8 cellular contexts compared by ENCODE assay signal in genomic region chrX:102711872-102712215, GRCh38. TPM values are rescaled to one million over a fixed set of nuclear protein-coding genes. Genes with fewer than 3 reads are reported as not detected.
DNase-seq lines count a peak whose midpoint lies in the region; ATAC-seq and TF ChIP-seq lines count a peak whose summit lies in the region.

No MANE protein-coding gene starts in this region.

- no peaks in the 10 kb centered on the region for H3K27me3 ChIP-seq in duodenal mucosa (ENCODE audit: control insufficient read depth in 1 of 2, insufficient read depth in 2 of 2, low read length in 2 of 2)
- H3K27me3 ChIP-seq in mucosa of rectum (ENCODE audit: control insufficient read depth in 2 of 2, insufficient read depth in 2 of 2, low read length in 2 of 2) = no peaks in the 10 kb centered on the region

- peaks cover 7% of the 10 kb centered on the region for H3K27me3 Mint-ChIP-seq in activated naive CD4-positive, alpha-beta T cell treated with anti-CD3 and anti-CD28 coated beads for 36 hours (ENCODE audit: low read depth)
- H3K27me3 Mint-ChIP-seq in type B pancreatic cell = peaks cover 6% of the 10 kb centered on the region

- DNase-seq in activated naive CD4-positive, alpha-beta T cell treated with anti-CD3 and anti-CD28 coated beads for 36 hours = no peak
- no peak for DNase-seq in activated naive CD4-positive, alpha-beta T cell treated with anti-CD3 and anti-CD28 coated beads, Interleukin-2, amount 50 U/mL, for 16 hours
- DNase-seq in type B pancreatic cell (ENCODE audit: extremely low spot score, unreplicated experiment) = no peak
- DNase-seq in mucosa of descending colon = no peak
- no peak for DNase-seq in ACHN
- no peak for DNase-seq in DMS153 treated with DMSO at 0.1 percent for 48 hours (lab: John Stamatoyannopoulos, UW; ENCODE audit: unreplicated experiment)

- intact Hi-C loops in activated naive CD4-positive, alpha-beta T cell treated with anti-CD3 and anti-CD28 coated beads for 36 hours (cut with micrococcal nuclease) = loop anchor here (2.0 to 5.0 kb wide), 2 partner anchors 59 to 115 kb away; partner anchors contain the start of gene ARMCX5
- intact Hi-C loops in mucosa of descending colon (cut with DNase I, micrococcal nuclease) = no loop called here

- H3K4me1 Mint-ChIP-seq in activated naive CD4-positive, alpha-beta T cell treated with anti-CD3 and anti-CD28 coated beads for 36 hours (ENCODE audit: low read depth) = peaks cover 11% of the 10 kb centered on the region
- peaks cover 5% of the 10 kb centered on the region for H3K4me1 Mint-ChIP-seq in type B pancreatic cell (ENCODE audit: unreplicated experiment)

- peak overlapping the region; percentile 80 for H3K4me3 Mint-ChIP-seq in activated naive CD4-positive, alpha-beta T cell treated with anti-CD3 and anti-CD28 coated beads for 36 hours
- H3K4me3 Mint-ChIP-seq in type B pancreatic cell = peak overlapping the region; percentile 68

- H3K27ac ChIP-seq in duodenal mucosa (ENCODE audit: low read depth, low read length) (no peak overlapping the region), mucosa of rectum (ENCODE audit: low read depth in 2 of 2, low read length in 2 of 2) (no peak overlapping the region)

- CTCF ChIA-PET in activated naive CD4-positive, alpha-beta T cell treated with anti-CD3 and anti-CD28 coated beads for 36 hours (lab: Charles Lee) = no interaction called here

- ATAC-seq in mucosa of descending colon = no peak

- no peaks in the 10 kb centered on the region for H3K9me3 Mint-ChIP-seq in activated naive CD4-positive, alpha-beta T cell treated with anti-CD3 and anti-CD28 coated beads for 36 hours
- H3K9me3 Mint-ChIP-seq in type B pancreatic cell = no peaks in the 10 kb centered on the region

- no peaks in the 10 kb centered on the region for H3K36me3 ChIP-seq in duodenal mucosa (ENCODE audit: control insufficient read depth in 1 of 2, insufficient read depth in 2 of 2, low read length in 2 of 2)
- no peaks in the 10 kb centered on the region for H3K36me3 ChIP-seq in mucosa of rectum (ENCODE audit: control insufficient read depth in 2 of 2, insufficient read depth in 2 of 2, low read length in 2 of 2)
- no peaks in the 10 kb centered on the region for H3K36me3 ChIP-seq in mucosa of descending colon (ENCODE audit: low read depth)

- H3K9me3 ChIP-seq in duodenal mucosa (ENCODE audit: control insufficient read depth in 1 of 2, low read length in 2 of 2) (no peaks in the 10 kb centered on the region), mucosa of rectum (ENCODE audit: control insufficient read depth in 2 of 2, low read length in 2 of 2) (no peaks in the 10 kb centered on the region), mucosa of descending colon (no peaks in the 10 kb centered on the region)

- H3K4me3 ChIP-seq in duodenal mucosa (ENCODE audit: low read depth in 1 of 2, low read length in 2 of 2) = peak overlapping the region; percentile 64 to 73
- peak overlapping the region; percentile 67 to 77 for H3K4me3 ChIP-seq in mucosa of rectum (ENCODE audit: low read length in 2 of 2)
- H3K4me3 ChIP-seq in mucosa of descending colon = no peak overlapping the region

- H3K36me3 Mint-ChIP-seq in activated naive CD4-positive, alpha-beta T cell treated with anti-CD3 and anti-CD28 coated beads for 36 hours (ENCODE audit: low read depth) = no peaks in the 10 kb centered on the region
- peaks cover 10% of the 10 kb centered on the region for H3K36me3 Mint-ChIP-seq in type B pancreatic cell

- H3K27ac Mint-ChIP-seq in activated naive CD4-positive, alpha-beta T cell treated with anti-CD3 and anti-CD28 coated beads for 36 hours = no peak overlapping the region
- H3K27ac Mint-ChIP-seq in type B pancreatic cell = no peak overlapping the region

- peaks cover 0 to 3% of the 10 kb centered on the region in 2 donors for H3K4me1 ChIP-seq in duodenal mucosa (ENCODE audit: control insufficient read depth in 1 of 2, insufficient read depth in 2 of 2, low read length in 2 of 2)
- no peaks in the 10 kb centered on the region for H3K4me1 ChIP-seq in mucosa of rectum (ENCODE audit: control insufficient read depth in 2 of 2, insufficient read depth in 2 of 2, low read length in 2 of 2)
- H3K4me1 ChIP-seq in mucosa of descending colon (ENCODE audit: low read depth) = no peaks in the 10 kb centered on the region

- TF ChIP-seq CTCF in type B pancreatic cell (conservative IDR thresholded peaks at IDR 0.05) (no peak), mucosa of descending colon (IDR thresholded peaks at IDR 0.05) (no peak)

- H3K9ac ChIP-seq in duodenal mucosa (ENCODE audit: low read depth in 1 of 2, low read length in 2 of 2) = no peak overlapping the region
- peak overlapping the region in 1 of 2 donors; percentile 69 for H3K9ac ChIP-seq in mucosa of rectum (ENCODE audit: low read depth in 1 of 2, low read length in 2 of 2)

- in situ Hi-C loops in ACHN (cut with HindIII; ENCODE audit: low pct_ligation_motif_present, low pct_unique_long_range_greater_than_20kb, low sequenced_read_pairs) = no loop called here

RNA-seq across cellular contexts. Expression of gene GPRASP2, which starts 0.4 kb away (rescaled TPM):
- total RNA-seq in activated naive CD4-positive, alpha-beta T cell treated with anti-CD3 and anti-CD28 coated beads for 36 hours = 1 to 10 TPM; 1.7 to 2.0 TPM
- 8.5 and 16.3 TPM in 2 replicates for total RNA-seq in type B pancreatic cell (ENCODE audit: low replicate concordance)
- 10 to 100 TPM in 1 of 3 donors, 1 to 10 TPM in 2; 2.2 to 11.4 (median 2.8) TPM for total RNA-seq in mucosa of descending colon

RNA-seq across cellular contexts. Expression of gene GPRASP3, which starts 8.7 kb away (rescaled TPM):
- 1 to 10 TPM; 1.5 to 1.7 TPM for total RNA-seq in activated naive CD4-positive, alpha-beta T cell treated with anti-CD3 and anti-CD28 coated beads for 36 hours
- 3.8 and 9.1 TPM in 2 replicates for total RNA-seq in type B pancreatic cell (ENCODE audit: low replicate concordance)
- 10 to 100 TPM in 1 of 3 donors, 1 to 10 TPM in 2; 1.4 to 11.4 (median 2.2) TPM for total RNA-seq in mucosa of descending colon
